ENCODE assay signal across 8 cellular contexts in genomic region chrX:54891573-54891972, GRCh38. TPM values are rescaled to one million over a fixed set of nuclear protein-coding genes. Genes with fewer than 3 reads are reported as not detected.
DNase-seq lines count a peak whose midpoint lies in the region; ATAC-seq, FAIRE-seq and TF ChIP-seq lines count a peak whose summit lies in the region.

No MANE protein-coding gene starts in this region.

- TF ChIP-seq CTCF in A673 (conservative IDR thresholded peaks at IDR 0.05; ENCODE audit: low read depth, low read length) (peak; percentile 56), fibroblast of pulmonary artery (IDR thresholded peaks at IDR 0.05; ENCODE audit: low read length, missing control alignments) (peak; percentile 48)

- H3K36me3 Mint-ChIP-seq in activated CD4-positive, alpha-beta T cell treated with anti-CD3 and anti-CD28 coated beads for 36 hours (ENCODE audit: low read depth), result no peaks in the 10 kb centered on the region

- H3K4me1 Mint-ChIP-seq in activated CD4-positive, alpha-beta T cell treated with anti-CD3 and anti-CD28 coated beads for 36 hours, result no peaks in the 10 kb centered on the region

- CTCF ChIA-PET in A673 (lab: Charles Lee), result interaction anchor here (0.6 kb wide), 1 partner anchor 848 kb away, joined by 4 read pairs; no protein-coding TSS in a partner anchor
- CTCF ChIA-PET in activated CD4-positive, alpha-beta T cell treated with anti-CD3 and anti-CD28 coated beads for 36 hours (lab: Charles Lee), result interaction anchor here (0.5 to 2.7 kb wide), 8 partner anchors 16 to 1357 kb away, joined by 3 to 11 read pairs (median 3); no protein-coding TSS in a partner anchor

- intact Hi-C loops in A673 (cut with micrococcal nuclease; ENCODE audit: unreplicated experiment), result loop anchor here (5.0 kb wide), 1 partner anchor 166 kb away; no protein-coding TSS in a partner anchor
- intact Hi-C loops in activated CD4-positive, alpha-beta T cell treated with anti-CD3 and anti-CD28 coated beads for 36 hours (cut with DNase I, micrococcal nuclease), result loop anchor here (1.0 to 10.0 kb wide), 2 partner anchors 166 to 453 kb away; no protein-coding TSS in a partner anchor

- no peaks in the 10 kb centered on the region for H3K9me3 ChIP-seq in A673 (ENCODE audit: low read depth, low read length, poor library complexity, severe bottlenecking)
- no peaks in the 10 kb centered on the region for H3K9me3 ChIP-seq in small intestine (ENCODE audit: control insufficient read depth, low read depth)

- H3K27me3 ChIP-seq in A673 (replicated peaks; ENCODE audit: insufficient read depth, low read depth, low read length, poor library complexity) (peaks cover 4% of the 10 kb centered on the region), small intestine (ENCODE audit: control insufficient read depth in 2 of 2, insufficient read depth in 2 of 2, low read length in 2 of 2) (no peaks in the 10 kb centered on the region)

- H3K9me3 Mint-ChIP-seq in activated CD4-positive, alpha-beta T cell treated with anti-CD3 and anti-CD28 coated beads for 36 hours (ENCODE audit: low read depth), result no peaks in the 10 kb centered on the region

- no peaks in the 10 kb centered on the region for H3K27me3 Mint-ChIP-seq in activated CD4-positive, alpha-beta T cell treated with anti-CD3 and anti-CD28 coated beads for 36 hours

- 8 to 20% (median 15%) methylated on average over 3 of the region's 3 CpGs for WGBS in small intestine, 3 donors

- no peaks in the 10 kb centered on the region for H3K36me3 ChIP-seq in A673 (ENCODE audit: insufficient read depth, low read length, poor library complexity, severe bottlenecking)
- no peaks in the 10 kb centered on the region for H3K36me3 ChIP-seq in small intestine (ENCODE audit: control insufficient read depth in 2 of 2, insufficient read depth in 2 of 2, low read length in 2 of 2)

- no TSS peak for BruUV-seq in A673 (replicated peaks; lab: Mats Ljungman, UMichigan)

- no peaks in the 10 kb centered on the region for H3K4me1 ChIP-seq in A673 (ENCODE audit: insufficient read depth, low read length, poor library complexity, severe bottlenecking)
- no peaks in the 10 kb centered on the region for H3K4me1 ChIP-seq in small intestine (ENCODE audit: control insufficient read depth in 2 of 2, insufficient read depth in 1 of 2, low read depth in 1 of 2, low read length in 1 of 2)

- no peak for FAIRE-seq in small intestine (lab: Jason Lieb, UNC)

- no peak overlapping the region for H3K27ac Mint-ChIP-seq in activated CD4-positive, alpha-beta T cell treated with anti-CD3 and anti-CD28 coated beads for 36 hours

- H3K4me3 ChIP-seq in A673 (ENCODE audit: low read depth, low read length, poor library complexity, severe bottlenecking) (no peak overlapping the region), fibroblast of pulmonary artery (replicated peaks; ENCODE audit: low read depth, low read length) (no peak overlapping the region), small intestine (ENCODE audit: low read depth in 1 of 2, low read length in 2 of 2) (no peak overlapping the region)

- ATAC-seq in activated CD4-positive, alpha-beta T cell treated with anti-CD3 and anti-CD28 coated beads for 36 hours, result peak; percentile 76

- H3K27ac ChIP-seq in A673 (ENCODE audit: low read depth, low read length, poor library complexity, severe bottlenecking) (no peak overlapping the region), small intestine (ENCODE audit: low read depth in 1 of 2, low read length in 1 of 2) (no peak overlapping the region)

- DNase-seq in A673 (ENCODE audit: low spot score), result peak; percentile 47
- peak; percentile 27 for DNase-seq in ELF-1 (ENCODE audit: low read depth, low spot score)
- DNase-seq in NAMALWA (ENCODE audit: low spot score), result peak; percentile 56
- peak; percentile 51 for DNase-seq in activated CD4-positive, alpha-beta T cell treated with anti-CD3 and anti-CD28 coated beads for 36 hours
- DNase-seq in fibroblast of pulmonary artery (ENCODE audit: low read depth), result peak; percentile 59
- peak; percentile 52 for DNase-seq in small intestine
- no peak for DNase-seq in hepatic stellate cell (ENCODE audit: low spot score)
- no peak for DNase-seq in NOMO-1 treated with dmso at 0.1 percent for 144 hours (lab: John Stamatoyannopoulos, UW; ENCODE audit: unreplicated experiment)

- no peak overlapping the region for H3K4me3 Mint-ChIP-seq in activated CD4-positive, alpha-beta T cell treated with anti-CD3 and anti-CD28 coated beads for 36 hours

- POLR2A ChIA-PET in A673 (lab: Charles Lee; ENCODE audit: low non-redundant PET), result no interaction called here
- POLR2A ChIA-PET in activated CD4-positive, alpha-beta T cell treated with anti-CD3 and anti-CD28 coated beads for 36 hours (lab: Charles Lee), result no interaction called here

RNA-seq across cellular contexts. Expression of gene TRO, which starts 29.1 kb away (rescaled TPM):
- 24.3 and 28.2 TPM in 2 replicates for total RNA-seq in A673 (2021)
- 1 to 10 TPM; 4.8 to 5.5 TPM for total RNA-seq in activated CD4-positive, alpha-beta T cell treated with anti-CD3 and anti-CD28 coated beads for 36 hours
- polyA plus RNA-seq in small intestine, result 1 to 10 TPM in 1 of 3 donors, under 1 TPM in 1, not detected in 1; 0.81 to 2.1 TPM

Comparison
In these comparisons a context has a peak if more than half of its experiments do, and no peak if none do; other contexts are left out.
1. DNase-seq: peak in A673 (single experiment), ELF-1 (single experiment), NAMALWA (single experiment), activated CD4-positive, alpha-beta T cell treated with anti-CD3 and anti-CD28 coated beads for 36 hours (single experiment), fibroblast of pulmonary artery (single experiment) and small intestine (single experiment); none in hepatic stellate cell (single experiment) and NOMO-1 treated with dmso at 0.1 percent for 144 hours (single experiment).